24 cellular contexts compared by ENCODE assay signal in genomic region chr1:211609120-211610024, GRCh38. TPM values are rescaled to one million over a fixed set of nuclear protein-coding genes. Genes with fewer than 3 reads are reported as not detected.
A peak's percentile ranks its signal among the peaks of the same experiment; 100 is the strongest.
DNase-seq lines count a peak whose midpoint lies in the region; ATAC-seq, FAIRE-seq and TF ChIP-seq lines count a peak whose summit lies in the region.
"Had no signal": no experiment of that assay in that cellular context is flagged by ENCODE, and none has a peak within 500 bp of the region (broad histone marks: within the 10 kb centered on the region; RNA-seq: fewer than 3 reads in every experiment).

No MANE protein-coding gene starts in this region.

- H3K36me3 Mint-ChIP-seq in T-helper 2 cell treated with Interferon-gamma antibody and Interleukin-4, amounts not matched to agents 5 μg/mL and 100 μg/mL, for 36 hours (ENCODE audit: low read depth): peaks cover 2% of the 10 kb centered on the region
- H3K36me3 Mint-ChIP-seq: CD4-positive, CD25-positive, alpha-beta regulatory T cell had no signal

- H2AFZ ChIP-seq in K562 (ENCODE audit: low read depth, low read length): peak overlapping the region; percentile 77
- no peak overlapping the region for H2AFZ ChIP-seq in osteoblast (ENCODE audit: low read length)

- H4K20me1 ChIP-seq in K562 (replicated peaks; ENCODE audit: control insufficient read depth, insufficient read depth, low read length): no peaks in the 10 kb centered on the region
- H4K20me1 ChIP-seq in osteoblast (ENCODE audit: insufficient read depth, low read length): no peaks in the 10 kb centered on the region

- peaks cover 25% of the 10 kb centered on the region for H3K79me2 ChIP-seq in K562 (ENCODE audit: control insufficient read depth, insufficient read depth, low read length)
- H3K79me2 ChIP-seq in osteoblast (ENCODE audit: insufficient read depth, low read length): no peaks in the 10 kb centered on the region

- no peaks in the 10 kb centered on the region for H3K36me3 ChIP-seq in HEK293 (ENCODE audit: control insufficient read depth in 2 of 2, insufficient read depth in 1 of 2, low read length in 2 of 2)
- 0 out of 3 replicates have a peak, but pooled peaks cover 2% of the 10 kb centered on the region for H3K36me3 ChIP-seq in K562 (ENCODE audit: control insufficient read depth, insufficient read depth, low read length)
- H3K36me3 ChIP-seq in osteoblast (ENCODE audit: insufficient read depth, low read length): no peaks in the 10 kb centered on the region
- H3K36me3 ChIP-seq: right atrium auricular region, transverse colon had no signal

- H3K4me3 ChIP-seq in HEK293 (ENCODE audit: low read depth, low read length): no peak overlapping the region
- no peak overlapping the region for H3K4me3 ChIP-seq in K562
- no peak overlapping the region for H3K4me3 ChIP-seq in osteoblast (ENCODE audit: insufficient read depth, low read length)
- H3K4me3 ChIP-seq: right atrium auricular region, transverse colon had no signal

- H3K27ac ChIP-seq in HEK293 (ENCODE audit: extremely low read depth, low read depth, low read length) (no peak overlapping the region), K562 (ENCODE audit: extremely low read depth, low read depth, low read length) (peak overlapping the region; percentile 28), osteoblast (ENCODE audit: low read depth, low read length) (no peak overlapping the region)
- H3K27ac ChIP-seq: right atrium auricular region had no signal

- FAIRE-seq in K562 (lab: Jason Lieb, UNC) (no peak), urothelium cell line (lab: Jason Lieb, UNC) (no peak)
- FAIRE-seq: colon had no signal

- DNase-seq in K562 (ENCODE audit: extremely low read depth in 1 of 4, low spot score in 3 of 4) (peak in 1 of 4 experiments; percentile 49), fibroblast of peridontal ligament (ENCODE audit: extremely low read depth) (peak; percentile 27), osteoblast (ENCODE audit: insufficient read length, low spot score, missing footprints) (peak; percentile 82), urothelium cell line (ENCODE audit: low spot score) (no peak)
- DNase-seq in T-helper 2 cell treated with Interferon-gamma antibody and Interleukin-4, amounts not matched to agents 5 μg/mL and 100 μg/mL, for 36 hours (ENCODE audit: low spot score): no peak
- DNase-seq: activated CD4-positive, alpha-beta T cell treated with anti-CD3 and anti-CD28 coated beads, Interleukin-2, amount 50 U/mL, for 1 hour; activated CD8-positive, alpha-beta memory T cell treated with anti-CD3 and anti-CD28 coated beads, Interleukin-2, amount 50 U/mL, for 4 hours; activated naive CD4-positive, alpha-beta T cell treated with anti-CD3 and anti-CD28 coated beads, Interleukin-2, amount 50 U/mL, for 16 hours; CD4-positive, CD25-positive, alpha-beta regulatory T cell; HCEC 1CT; KG1; kidney glomerular epithelial cell; MV-4-11; NCI-H510A; NK-92 treated with Interleukin-12 subunit alpha and Interleukin-12 subunit beta, amount 100 ng/mL, for 24 hours; SHP77 treated with DMSO at 0.1 percent for 48 hours; stimulated activated naive CD8-positive, alpha-beta T cell treated with anti-CD3 and anti-CD28 coated beads, Interleukin-15, amount 100 ng/mL, for 72 hours; T1000; transverse colon had no signal

- H3K27ac Mint-ChIP-seq in T-helper 2 cell treated with Interferon-gamma antibody and Interleukin-4, amounts not matched to agents 5 μg/mL and 100 μg/mL, for 36 hours: no peak overlapping the region
- H3K27ac Mint-ChIP-seq: CD4-positive, CD25-positive, alpha-beta regulatory T cell had no signal

- no peaks in the 10 kb centered on the region for H3K9me3 Mint-ChIP-seq in T-helper 2 cell treated with Interferon-gamma antibody and Interleukin-4, amounts not matched to agents 5 μg/mL and 100 μg/mL, for 36 hours
- H3K9me3 Mint-ChIP-seq: CD4-positive, CD25-positive, alpha-beta regulatory T cell; stimulated activated naive CD8-positive, alpha-beta T cell treated with anti-CD3 and anti-CD28 coated beads, Interleukin-15, amount 100 ng/mL, for 72 hours had no signal

- 47% methylated on average over 10 of the region's 10 CpGs for WGBS in K562 (ENCODE audit: insufficient coverage, low coverage, missing lambda C conversion rate)

- intact Hi-C loops in K562 (cut with micrococcal nuclease): no loop called here

- no TSS peak for BruUV-seq in K562 (replicated peaks; lab: Mats Ljungman, UMichigan)

- no peak overlapping the region for H3K4me3 Mint-ChIP-seq in T-helper 2 cell treated with Interferon-gamma antibody and Interleukin-4, amounts not matched to agents 5 μg/mL and 100 μg/mL, for 36 hours
- H3K4me3 Mint-ChIP-seq: CD4-positive, CD25-positive, alpha-beta regulatory T cell; stimulated activated naive CD8-positive, alpha-beta T cell treated with anti-CD3 and anti-CD28 coated beads, Interleukin-15, amount 100 ng/mL, for 72 hours had no signal

- CTCF ChIA-PET in HEK293 (lab: Yijun Ruan, JAX) (interaction anchor here (0.9 to 1.1 kb wide), 3 partner anchors 30 to 94 kb away, joined by 3 read pairs; no protein-coding TSS in a partner anchor), K562 (lab: Yijun Ruan, JAX; ENCODE audit: low intra/inter-chr PET ratio) (no interaction called here)

- no peaks in the 10 kb centered on the region for H3K4me1 ChIP-seq in HEK293 (ENCODE audit: control insufficient read depth, insufficient read depth, low read length)
- peaks cover 53 to 64% of the 10 kb centered on the region in 2 experiments for H3K4me1 ChIP-seq in K562 (replicated peaks in 1 of 2; ENCODE audit: control insufficient read depth in 2 of 2, insufficient read depth in 2 of 2, low read length in 2 of 2)
- H3K4me1 ChIP-seq in osteoblast (ENCODE audit: insufficient read depth, low read length): peaks cover 14% of the 10 kb centered on the region

- TF ChIP-seq EP300 in K562 (IDR thresholded peaks at IDR 0.05; ENCODE audit: low read length): no peak

- H3K4me2 ChIP-seq in K562 (ENCODE audit: insufficient read depth, low read length) (no peak overlapping the region), osteoblast (ENCODE audit: insufficient read depth, low read length) (no peak overlapping the region)

- peak overlapping the region; percentile 21 to 47; a peak in 2 of 4 replicates for H3K9ac ChIP-seq in K562 (ENCODE audit: insufficient read depth in 1 of 2, low read depth in 2 of 2, low read length in 2 of 2)

- H3K27me3 ChIP-seq in K562 (ENCODE audit: control insufficient read depth in 2 of 2, insufficient read depth in 2 of 2, low read length in 2 of 2): no peaks in the 10 kb centered on the region
- H3K27me3 ChIP-seq in osteoblast (ENCODE audit: insufficient read depth, low read length): no peaks in the 10 kb centered on the region
- H3K27me3 ChIP-seq: right atrium auricular region, transverse colon had no signal

- no peaks in the 10 kb centered on the region for H3K9me3 ChIP-seq in HEK293 (ENCODE audit: control insufficient read depth, insufficient read depth, low read depth, low read length)
- H3K9me3 ChIP-seq in K562 (replicated peaks; ENCODE audit: control insufficient read depth, insufficient read depth, low read depth, low read length): no peaks in the 10 kb centered on the region
- no peaks in the 10 kb centered on the region for H3K9me3 ChIP-seq in osteoblast (ENCODE audit: low read depth, low read length)
- H3K9me3 ChIP-seq: right atrium auricular region, transverse colon had no signal

- no peak for TF ChIP-seq CTCF in HEK293 (tag by site-specific recombination; IDR thresholded peaks at IDR 0.05)
- peak in 1 of 3 experiments; percentile 3; a peak in 1 of 6 replicates for TF ChIP-seq CTCF in K562 (IDR thresholded peaks at IDR 0.05 in 2 of 3, conservative IDR thresholded peaks at IDR 0.05 in 1 of 3; ENCODE audit: insufficient read depth in 2 of 3, low read depth in 1 of 3, low read length in 3 of 3)
- no peak for TF ChIP-seq CTCF in osteoblast (IDR thresholded peaks at IDR 0.05; ENCODE audit: extremely low read depth, low read depth, low read length)

- POLR2A ChIA-PET in HEK293 (lab: Yijun Ruan, JAX): no interaction called here
- POLR2A ChIA-PET in K562 (lab: Yijun Ruan, JAX): interaction anchor here (0.9 to 1.0 kb wide), 4 partner anchors 10 to 33 kb away, joined by 3 to 4 read pairs (median 3); no protein-coding TSS in a partner anchor

- H3K9me1 ChIP-seq in K562 (ENCODE audit: control insufficient read depth, insufficient read depth, low read length): no peaks in the 10 kb centered on the region

- no peak for ATAC-seq in K562
- no peak for ATAC-seq in GM21529 (IDR thresholded peaks at IDR 0.05; ENCODE audit: unreplicated experiment)
- no peak for ATAC-seq in HG03378 (IDR thresholded peaks at IDR 0.05; ENCODE audit: unreplicated experiment)
- ATAC-seq: stimulated activated naive CD8-positive, alpha-beta T cell treated with anti-CD3 and anti-CD28 coated beads, Interleukin-15, amount 100 ng/mL, for 72 hours had no signal

- peaks cover 24% of the 10 kb centered on the region for H3K4me1 Mint-ChIP-seq in T-helper 2 cell treated with Interferon-gamma antibody and Interleukin-4, amounts not matched to agents 5 μg/mL and 100 μg/mL, for 36 hours (ENCODE audit: low read depth)

- in situ Hi-C loops in K562 (cut with MboI): no loop called here

- TF ChIP-seq RAD21 in K562 (CRISPR knock-in tag; conservative IDR thresholded peaks at IDR 0.05 in 1 of 2, IDR thresholded peaks at IDR 0.05 in 1 of 2): peak in 1 of 2 experiments; percentile 33; a peak in 2 of 4 replicates

- H3K27me3 Mint-ChIP-seq in T-helper 2 cell treated with Interferon-gamma antibody and Interleukin-4, amounts not matched to agents 5 μg/mL and 100 μg/mL, for 36 hours (ENCODE audit: low read depth): no peaks in the 10 kb centered on the region
- H3K27me3 Mint-ChIP-seq: stimulated activated naive CD8-positive, alpha-beta T cell treated with anti-CD3 and anti-CD28 coated beads, Interleukin-15, amount 100 ng/mL, for 72 hours had no signal

- no peak for TF ChIP-seq POLR2A in K562 (conservative IDR thresholded peaks at IDR 0.05)

RNA-seq across cellular contexts. Expression of gene SLC30A1, which starts 30.4 kb away (rescaled TPM):
- 11.4 and 24.0 TPM in 2 replicates for total RNA-seq in K562 (2011; cell fraction: chromatin; rRNA removed; ENCODE audit: low replicate concordance)
- total RNA-seq in K562 (2011; cell fraction: nucleolus; rRNA removed): 14.2 and 15.8 TPM in 2 replicates
- total RNA-seq in K562 (2011; cell fraction: nucleoplasm; rRNA removed): 19.2 and 26.8 TPM in 2 replicates
- total RNA-seq in K562 (2014; rRNA removed) (5.0 and 5.4 TPM in 2 replicates), K562 (2014; rRNA removed; fragmentation: Illumina TruSeq; extraction: Trizol) (11.9 and 12.0 TPM in 2 replicates), K562 (2015; rRNA removed; fragmentation: Illumina TruSeq; extraction: Trizol) (13.8 and 14.4 TPM in 2 replicates), K562 (2021) (13.1 and 14.6 TPM in 2 replicates), osteoblast (39.5 and 49.9 TPM in 2 replicates)
- polyA plus RNA-seq in K562 (2011; rRNA removed) (6.6 and 6.7 TPM in 2 replicates), K562 (2014; fragmentation: Illumina TruSeq; extraction: Trizol) (6.4 and 7.9 TPM in 2 replicates), K562 (2014; fragmentation: Nextera tagmentation; extraction: Ambion mirVana) (1 to 10 TPM; 4.1 to 4.2 TPM), K562 (2014; rRNA removed) (4.8 and 5.1 TPM in 2 replicates)
- polyA plus RNA-seq in K562 (2011; cell fraction: cytosol; rRNA removed): 3.2 and 3.5 TPM in 2 replicates
- polyA plus RNA-seq in K562 (2011; cell fraction: nucleus; rRNA removed): 4.1 and 5.4 TPM in 2 replicates
- 4.5 and 8.6 TPM in 2 replicates for polyA plus RNA-seq in K562 (2012)
- 15.2 and 23.0 TPM in 2 replicates for polyA minus RNA-seq in K562 (2011; rRNA and poly(A)+ RNA removed)
- 8.5 and 10.6 TPM in 2 replicates for polyA minus RNA-seq in K562 (2011; cell fraction: cytosol; rRNA and poly(A)+ RNA removed)
- 9.6 and 22.0 TPM in 2 replicates for polyA minus RNA-seq in K562 (2011; cell fraction: nucleus; rRNA and poly(A)+ RNA removed)

Comparison
In these comparisons a context has a peak if more than half of its experiments do, and no peak if none do; other contexts are left out.
1. DNase-seq: peak in fibroblast of peridontal ligament (single experiment) and osteoblast (single experiment); none in urothelium cell line (single experiment) and T-helper 2 cell treated with Interferon-gamma antibody and Interleukin-4, amounts not matched to agents 5 μg/mL and 100 μg/mL, for 36 hours (single experiment).
2. Of the 44 proteins assayed by ChIP-seq in both K562 and HEK293: peak only in K562: none; only in HEK293: ZNF133; in both: none; in neither: 42; mixed calls (peak in some experiments, not most) for 1.